In the genomic region with DNA sequence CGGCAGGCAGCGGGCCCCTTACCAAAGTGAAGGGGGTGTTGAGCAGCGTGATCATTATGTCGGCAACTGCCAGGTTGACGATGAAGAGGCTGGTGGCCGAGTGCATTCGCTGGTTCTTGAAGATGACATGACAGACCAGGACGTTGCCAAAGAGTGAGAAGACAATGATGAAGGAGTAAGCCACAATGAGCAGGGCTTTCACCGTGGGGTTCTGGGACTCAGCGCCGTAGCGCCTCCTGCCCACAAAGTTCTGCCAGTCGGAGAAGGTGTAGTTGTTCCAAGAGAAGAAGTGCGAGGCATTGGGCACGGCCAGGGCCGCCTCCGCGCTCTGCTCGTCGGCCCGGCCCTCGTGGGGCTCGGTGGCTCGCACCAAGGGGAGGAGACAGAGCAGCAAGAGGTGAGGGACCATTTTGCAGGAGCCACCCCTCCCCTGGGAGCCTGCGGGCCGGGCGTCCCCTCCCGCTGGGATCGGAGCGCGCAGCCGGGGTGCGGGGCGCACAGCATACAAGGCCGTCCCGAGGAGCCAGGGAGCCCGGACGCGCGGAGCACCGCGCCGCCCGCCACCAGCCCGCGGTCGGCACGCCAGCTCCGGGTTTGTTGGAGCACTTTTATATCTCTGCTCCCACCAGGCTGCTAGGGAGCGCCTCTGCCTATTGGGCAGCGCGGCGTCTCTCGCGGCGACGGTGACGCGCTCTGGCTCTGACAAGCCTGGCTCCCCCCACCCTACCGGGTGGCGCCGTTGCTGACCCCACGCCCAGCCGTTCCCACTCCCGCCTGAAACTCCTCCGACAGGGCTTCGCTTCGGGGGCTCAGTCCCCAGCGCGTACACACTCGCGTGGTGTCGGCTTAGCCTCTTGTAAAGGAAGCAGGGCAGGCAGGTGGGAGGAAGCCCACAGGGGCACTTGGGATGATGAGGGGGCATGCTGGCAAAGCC, we compare ENCODE assay signal across 8 cellular contexts. TPM values are rescaled to one million over a fixed set of nuclear protein-coding genes. Genes with fewer than 3 reads are reported as not detected.
DNase-seq lines count a peak whose midpoint lies in the region; ATAC-seq and TF ChIP-seq lines count a peak whose summit lies in the region.

TSS of gene GPR83 (minus strand) at position 581 of the 934 bp plus-strand sequence. CDS start at position 409, 172 bp downstream.

- 4 to 13% methylated on average over 73 of the region's 73 CpGs for WGBS in sigmoid colon, 2 donors

- H3K4me3 ChIP-seq in H7 (ENCODE audit: insufficient read depth, low read depth, low read length) (peak within 1 kb of the TSS; percentile 56), sigmoid colon (peak within 1 kb of the TSS in 3 of 4 donors; percentile 24 to 47 (median 41))

- POLR2A ChIA-PET in activated CD4-positive, alpha-beta memory T cell treated with anti-CD3 and anti-CD28 coated beads for 36 hours (lab: Charles Lee) = no interaction called here

- peaks cover 15% of the 10 kb centered on the region for H3K9me3 Mint-ChIP-seq in activated CD4-positive, alpha-beta memory T cell treated with anti-CD3 and anti-CD28 coated beads for 36 hours

- no peak within 1 kb of the TSS for H3K27ac ChIP-seq in sigmoid colon

- DNase-seq in H7 (peak; percentile 85), left ventricle myocardium superior (peak; percentile 43), sigmoid colon (no peak), DMS153 treated with DMSO at 0.1 percent for 48 hours (lab: John Stamatoyannopoulos, UW; ENCODE audit: unreplicated experiment) (no peak)
- no peak for DNase-seq in activated T-cell treated with anti-CD3 and anti-CD28 coated beads, Interleukin-2, amount 50 U/mL, for 1 hour
- DNase-seq in activated CD4-positive, alpha-beta memory T cell treated with anti-CD3 and anti-CD28 coated beads for 36 hours = no peak

- intact Hi-C loops in left ventricle myocardium superior (cut with micrococcal nuclease) (no loop called here), sigmoid colon (cut with DNase I) (no loop called here)
- intact Hi-C loops in activated CD4-positive, alpha-beta memory T cell treated with anti-CD3 and anti-CD28 coated beads for 36 hours (cut with micrococcal nuclease) = no loop called here

- no peak for TF ChIP-seq POLR2A in sigmoid colon (IDR thresholded peaks at IDR 0.05)

- no peaks in the 10 kb centered on the region for H3K36me3 Mint-ChIP-seq in activated CD4-positive, alpha-beta memory T cell treated with anti-CD3 and anti-CD28 coated beads for 36 hours

- no peaks in the 10 kb centered on the region for H3K36me3 ChIP-seq in H7 (replicated peaks; ENCODE audit: control insufficient read depth, insufficient read depth, low read length)
- H3K36me3 ChIP-seq in sigmoid colon = no peaks in the 10 kb centered on the region

- TF ChIP-seq CTCF in sigmoid colon (IDR thresholded peaks at IDR 0.05) = no peak

- no peak for TF ChIP-seq EP300 in sigmoid colon (IDR thresholded peaks at IDR 0.05)

- H3K4me1 ChIP-seq in sigmoid colon = peaks cover 0 to 13% (median 11%) of the 10 kb centered on the region in 4 donors

- CTCF ChIA-PET in activated CD4-positive, alpha-beta memory T cell treated with anti-CD3 and anti-CD28 coated beads for 36 hours (lab: Charles Lee) = no interaction called here

- no peak within 1 kb of the TSS for H3K27ac Mint-ChIP-seq in activated CD4-positive, alpha-beta memory T cell treated with anti-CD3 and anti-CD28 coated beads for 36 hours

- peak; percentile 76 for ATAC-seq in SK-N-SH treated with all-trans-retinoic acid at 6 μM for 48 hours
- peak; percentile 66 for ATAC-seq in left ventricle myocardium superior
- no peak for ATAC-seq in HG03045 (IDR thresholded peaks at IDR 0.05; ENCODE audit: unreplicated experiment)

- no peaks in the 10 kb centered on the region for H3K9me3 ChIP-seq in sigmoid colon

- no peak within 1 kb of the TSS for H3K4me3 Mint-ChIP-seq in activated CD4-positive, alpha-beta memory T cell treated with anti-CD3 and anti-CD28 coated beads for 36 hours

- peaks cover 34% of the 10 kb centered on the region for H3K27me3 ChIP-seq in H7 (ENCODE audit: control insufficient read depth, insufficient read depth, low read length)
- H3K27me3 ChIP-seq in sigmoid colon = peaks cover 12 to 40% (median 25%) of the 10 kb centered on the region in 3 donors

- H3K27me3 Mint-ChIP-seq in activated CD4-positive, alpha-beta memory T cell treated with anti-CD3 and anti-CD28 coated beads for 36 hours = peaks cover 42% of the 10 kb centered on the region

- peaks cover 7% of the 10 kb centered on the region for H3K4me1 Mint-ChIP-seq in activated CD4-positive, alpha-beta memory T cell treated with anti-CD3 and anti-CD28 coated beads for 36 hours (ENCODE audit: low read depth)

TF ChIP-seq in SK-N-SH treated with all-trans-retinoic acid at 6 μM for 48 hours, 23 proteins besides CTCF, POLR2A, EP300 and RAD21 (continues in another document):
- TF ChIP-seq PATZ1 (CRISPR knock-in tag; IDR thresholded peaks at IDR 0.05; ENCODE audit: borderline replicate concordance) = no peak
- no peak for TF ChIP-seq OSR1 (CRISPR knock-in tag; IDR thresholded peaks at IDR 0.05)
- no peak for TF ChIP-seq ARNTL (CRISPR knock-in tag; IDR thresholded peaks at IDR 0.05; ENCODE audit: borderline replicate concordance, low read depth)
- TF ChIP-seq, protein P1, sequence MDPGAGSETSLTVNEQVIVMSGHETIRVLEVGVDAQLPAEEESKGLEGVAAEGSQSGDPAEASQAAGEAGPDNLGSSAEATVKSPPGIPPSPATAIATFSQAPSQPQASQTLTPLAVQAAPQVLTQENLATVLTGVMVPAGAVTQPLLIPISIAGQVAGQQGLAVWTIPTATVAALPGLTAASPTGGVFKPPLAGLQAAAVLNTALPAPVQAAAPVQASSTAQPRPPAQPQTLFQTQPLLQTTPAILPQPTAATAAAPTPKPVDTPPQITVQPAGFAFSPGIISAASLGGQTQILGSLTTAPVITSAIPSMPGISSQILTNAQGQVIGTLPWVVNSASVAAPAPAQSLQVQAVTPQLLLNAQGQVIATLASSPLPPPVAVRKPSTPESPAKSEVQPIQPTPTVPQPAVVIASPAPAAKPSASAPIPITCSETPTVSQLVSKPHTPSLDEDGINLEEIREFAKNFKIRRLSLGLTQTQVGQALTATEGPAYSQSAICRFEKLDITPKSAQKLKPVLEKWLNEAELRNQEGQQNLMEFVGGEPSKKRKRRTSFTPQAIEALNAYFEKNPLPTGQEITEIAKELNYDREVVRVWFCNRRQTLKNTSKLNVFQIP (CRISPR knock-in tag; IDR thresholded peaks at IDR 0.05; ENCODE audit: borderline replicate concordance, low read depth) = no peak
- TF ChIP-seq TCF4 (CRISPR knock-in tag; IDR thresholded peaks at IDR 0.05; ENCODE audit: borderline replicate concordance) = no peak
- no peak for TF ChIP-seq ZFP3 (CRISPR knock-in tag; IDR thresholded peaks at IDR 0.05)
- TF ChIP-seq, protein P2, sequence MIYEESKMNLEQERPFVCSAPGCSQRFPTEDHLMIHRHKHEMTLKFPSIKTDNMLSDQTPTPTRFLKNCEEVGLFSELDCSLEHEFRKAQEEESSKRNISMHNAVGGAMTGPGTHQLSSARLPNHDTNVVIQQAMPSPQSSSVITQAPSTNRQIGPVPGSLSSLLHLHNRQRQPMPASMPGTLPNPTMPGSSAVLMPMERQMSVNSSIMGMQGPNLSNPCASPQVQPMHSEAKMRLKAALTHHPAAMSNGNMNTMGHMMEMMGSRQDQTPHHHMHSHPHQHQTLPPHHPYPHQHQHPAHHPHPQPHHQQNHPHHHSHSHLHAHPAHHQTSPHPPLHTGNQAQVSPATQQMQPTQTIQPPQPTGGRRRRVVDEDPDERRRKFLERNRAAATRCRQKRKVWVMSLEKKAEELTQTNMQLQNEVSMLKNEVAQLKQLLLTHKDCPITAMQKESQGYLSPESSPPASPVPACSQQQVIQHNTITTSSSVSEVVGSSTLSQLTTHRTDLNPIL (CRISPR knock-in tag; IDR thresholded peaks at IDR 0.05; ENCODE audit: low read depth) = no peak
- TF ChIP-seq ISL1 (CRISPR knock-in tag; IDR thresholded peaks at IDR 0.05) = no peak
- no peak for TF ChIP-seq ESRRG (CRISPR knock-in tag; IDR thresholded peaks at IDR 0.05)
- TF ChIP-seq GLIS3 (CRISPR knock-in tag; IDR thresholded peaks at IDR 0.05) = no peak
- TF ChIP-seq ZNF565 (CRISPR knock-in tag; conservative IDR thresholded peaks at IDR 0.05; ENCODE audit: low read depth) = no peak
- TF ChIP-seq TOX (CRISPR knock-in tag; IDR thresholded peaks at IDR 0.05; ENCODE audit: borderline replicate concordance) = no peak
- no peak for TF ChIP-seq CSRNP3 (CRISPR knock-in tag; IDR thresholded peaks at IDR 0.05)
- TF ChIP-seq CSDC2 (CRISPR knock-in tag; IDR thresholded peaks at IDR 0.05) = no peak
- TF ChIP-seq ZFP30 (CRISPR knock-in tag; IDR thresholded peaks at IDR 0.05) = no peak

RNA-seq across cellular contexts. Expression of gene GPR83, which starts in this region (rescaled TPM):
- 0.26 and 0.38 TPM in 2 replicates for total RNA-seq in H7 (2014; rRNA removed; shearing (Covaris generic))
- total RNA-seq in left ventricle myocardium superior (0.17 TPM), sigmoid colon (under 1 TPM; 0.36 to 0.55 (median 0.45) TPM)
- under 1 TPM in 1 of 3 donors, not detected in 2; 0.10 TPM for polyA plus RNA-seq in sigmoid colon
- total RNA-seq in activated CD4-positive, alpha-beta memory T cell treated with anti-CD3 and anti-CD28 coated beads for 36 hours = not detected

Comparison
In these comparisons a context has a peak if more than half of its experiments do, and no peak if none do; other contexts are left out.
1. Peak in DNase-seq and H3K4me3 ChIP-seq in H7; RNA of the gene not detected or under 1 TPM.
2. Peak in DNase-seq and ATAC-seq in left ventricle myocardium superior; RNA of the gene not detected or under 1 TPM.